ENCODE assay signal across 11 cellular contexts in genomic region chr16:57941016-57941656, GRCh38. TPM values are rescaled to one million over a fixed set of nuclear protein-coding genes. Genes with fewer than 3 reads are reported as not detected.
DNase-seq lines count a peak whose midpoint lies in the region; TF ChIP-seq lines count a peak whose summit lies in the region.
"Had no signal": no experiment of that assay in that cellular context is flagged by ENCODE, and none has a peak within 500 bp of the region (broad histone marks: within the 10 kb centered on the region; RNA-seq: fewer than 3 reads in every experiment).

No MANE protein-coding gene starts in this region.

- 27% methylated on average over 8 of the region's 11 CpGs for WGBS in suprapubic skin

- no peak for TF ChIP-seq EP300 in suprapubic skin (IDR thresholded peaks at IDR 0.05)

- H3K4me3 ChIP-seq in suprapubic skin: no peak overlapping the region

- no peaks in the 10 kb centered on the region for H3K9me3 ChIP-seq in suprapubic skin

- peaks cover 30% of the 10 kb centered on the region for H3K4me1 ChIP-seq in suprapubic skin

- H3K27ac ChIP-seq in suprapubic skin: no peak overlapping the region
- H3K27ac ChIP-seq: VCaP had no signal

- DNase-seq in Daoy (ENCODE audit: low read depth) (peak; percentile 52), NCI-H226 (peak; percentile 49), cerebellar cortex (ENCODE audit: low spot score) (peak; percentile 25), myocyte (ENCODE audit: low read depth) (peak; percentile 24), ecto neural progenitor cell (ENCODE audit: low spot score) (no peak), NK-92 (lab: John Stamatoyannopoulos, UW; ENCODE audit: unreplicated experiment) (no peak), dedifferentiated amniotic fluid mesenchymal stem cell (ENCODE audit: extremely low spot score) (no peak), suprapubic skin (ENCODE audit: low spot score in 2 of 2) (no peak)
- DNase-seq: activated naive CD8-positive, alpha-beta T cell treated with anti-CD3 and anti-CD28 coated beads, Interleukin-2, amount 10 ng/mL, durations not matched to agents 7 days and 5 days; NCI-H187 treated with DMSO at 0.1 percent for 48 hours had no signal

- H3K36me3 ChIP-seq in suprapubic skin: no peaks in the 10 kb centered on the region

- no peaks in the 10 kb centered on the region for H3K27me3 ChIP-seq in suprapubic skin

- TF ChIP-seq POLR2A in suprapubic skin (IDR thresholded peaks at IDR 0.05): no peak

- no peak for TF ChIP-seq CTCF in suprapubic skin (IDR thresholded peaks at IDR 0.05)

RNA-seq across cellular contexts. Expression of gene CNGB1, which starts 29.8 kb away (rescaled TPM):
- under 0.01 TPM in 1 of 2 replicates, not detected in the other for total RNA-seq in Daoy (2014; rRNA removed; shearing (Covaris generic))
- total RNA-seq in myocyte: not detected in 2 replicates
- polyA plus RNA-seq in myocyte (2012): not detected
- under 1 TPM in 1 of 4 donors, not detected in 3; 0.08 TPM for total RNA-seq in suprapubic skin
- total RNA-seq: activated naive CD8-positive, alpha-beta T cell treated with anti-CD3 and anti-CD28 coated beads, Interleukin-2, amount 10 ng/mL, durations not matched to agents 7 days and 5 days had no signal

RNA-seq across cellular contexts. Expression of gene ZNF319, which starts 59.3 kb away (rescaled TPM):
- 1.1 and 1.7 TPM in 2 replicates for total RNA-seq in Daoy (2014; rRNA removed; shearing (Covaris generic))
- 3.9 and 4.3 TPM in 2 replicates for total RNA-seq in myocyte
- polyA plus RNA-seq in myocyte (2012): 9.4 TPM
- 10 to 100 TPM in 3 of 4 donors, 1 to 10 TPM in 1; 4.2 to 16.6 (median 11.6) TPM for total RNA-seq in suprapubic skin

Comparison
In these comparisons a context has a peak if more than half of its experiments do, and no peak if none do; other contexts are left out.
1. DNase-seq: peak in Daoy (single experiment), NCI-H226 (single experiment), cerebellar cortex (single experiment) and myocyte (single experiment); none in ecto neural progenitor cell (single experiment), NK-92 (single experiment), dedifferentiated amniotic fluid mesenchymal stem cell (single experiment) and suprapubic skin (0 of 2).